In the genomic region with DNA sequence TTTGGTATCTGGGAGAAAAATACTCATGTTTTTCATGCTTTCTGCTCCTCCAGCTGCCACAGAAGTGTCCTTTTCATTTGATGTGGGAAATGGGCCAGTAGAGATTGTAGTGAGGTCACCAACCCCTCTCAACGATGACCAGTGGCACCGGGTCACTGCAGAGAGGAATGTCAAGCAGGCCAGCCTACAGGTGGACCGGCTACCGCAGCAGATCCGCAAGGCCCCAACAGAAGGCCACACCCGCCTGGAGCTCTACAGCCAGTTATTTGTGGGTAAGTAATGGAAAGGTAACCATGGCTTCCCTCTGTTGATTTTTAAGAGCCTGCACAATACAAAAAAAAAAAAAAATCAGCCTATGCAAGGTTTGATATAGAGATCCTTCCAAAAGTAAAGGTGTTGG, we compare ENCODE assay signal across 21 cellular contexts.
DNase-seq lines count a peak whose midpoint lies in the region; ATAC-seq and TF ChIP-seq lines count a peak whose summit lies in the region.
"Had no signal": no experiment of that assay in that cellular context is flagged by ENCODE, and none has a peak within 500 bp of the region (broad histone marks: within the 10 kb centered on the region; RNA-seq: fewer than 3 reads in every experiment).

No MANE protein-coding gene starts in this region.

- H3K36me3 ChIP-seq in BLaER1 (no peaks in the 10 kb centered on the region), lung (ENCODE audit: control insufficient read depth in 2 of 2, insufficient read depth in 2 of 2, low read length in 2 of 2) (no peaks in the 10 kb centered on the region), upper lobe of right lung (no peaks in the 10 kb centered on the region)
- H3K36me3 ChIP-seq: BE2C, HAP-1 had no signal

- no peak overlapping the region for H3K9ac ChIP-seq in BLaER1

- H3K4me3 ChIP-seq in BLaER1 (no peak overlapping the region), lung (no peak overlapping the region), upper lobe of right lung (no peak overlapping the region)
- H3K4me3 ChIP-seq: A549, HAP-1 had no signal

- H3K9me3 ChIP-seq in BLaER1 = peaks cover 22% of the 10 kb centered on the region
- peaks cover 0 to 4% of the 10 kb centered on the region in 2 donors for H3K9me3 ChIP-seq in lung (ENCODE audit: control insufficient read depth in 2 of 2, insufficient read depth in 1 of 2, low read length in 1 of 2)
- no peaks in the 10 kb centered on the region for H3K9me3 ChIP-seq in upper lobe of right lung
- H3K9me3 ChIP-seq: BE2C, HAP-1 had no signal

- 81 to 95% methylated on average over 6 of the region's 6 CpGs for WGBS in lung, 2 donors

- H3K4me1 ChIP-seq in BLaER1 = peaks cover 18% of the 10 kb centered on the region
- peaks cover 0 to 1% of the 10 kb centered on the region in 2 donors for H3K4me1 ChIP-seq in lung (ENCODE audit: control insufficient read depth in 2 of 2, insufficient read depth in 2 of 2, low read length in 2 of 2)
- no peaks in the 10 kb centered on the region for H3K4me1 ChIP-seq in upper lobe of right lung
- H3K4me1 ChIP-seq: A549, BE2C, Caco-2, HAP-1 had no signal

- peak overlapping the region; percentile 8; the same call in 1 of the 2 replicates for H3K4me2 ChIP-seq in BLaER1
- H3K4me2 ChIP-seq: A549 had no signal

- H3K27me3 ChIP-seq in BLaER1 (no peaks in the 10 kb centered on the region), lung (ENCODE audit: control insufficient read depth, insufficient read depth) (no peaks in the 10 kb centered on the region), upper lobe of right lung (no peaks in the 10 kb centered on the region)
- H3K27me3 ChIP-seq: BE2C had no signal

- ATAC-seq in lung (ENCODE audit: insufficient read depth, low FRiP score) (peak; percentile 39), upper lobe of right lung (peak; percentile 73), sciatic nerve (no peak)
- ATAC-seq: A549 had no signal

- no peak overlapping the region for H3K27ac ChIP-seq in BLaER1
- no peak overlapping the region for H3K27ac ChIP-seq in lung (ENCODE audit: low read depth in 1 of 2, low read length in 1 of 2)
- no peak overlapping the region for H3K27ac ChIP-seq in upper lobe of right lung
- H3K27ac ChIP-seq: A549 had no signal

- intact Hi-C loops in upper lobe of right lung (cut with DNase I) = no loop called here
- intact Hi-C loops in sciatic nerve (cut with DNase I) = no loop called here

- TF ChIP-seq CTCF in lung (IDR thresholded peaks at IDR 0.05; ENCODE audit: control extremely low read depth, extremely low read depth) = no peak
- TF ChIP-seq CTCF in upper lobe of right lung (IDR thresholded peaks at IDR 0.05) = no peak

- peak; percentile 20 for DNase-seq in kidney tubule cell (ENCODE audit: low spot score)
- peak; percentile 37 for DNase-seq in lung (ENCODE audit: low spot score)
- DNase-seq in upper lobe of right lung = no peak
- DNase-seq in COR-L47 (lab: John Stamatoyannopoulos, UW) = no peak
- DNase-seq in sciatic nerve (ENCODE audit: low spot score) = no peak
- DNase-seq in occipital lobe (lab: John Stamatoyannopoulos, UW) = no peak
- DNase-seq: 8988T; ACHN; AML-193; BE2C; C1 segment of cervical spinal cord; Caco-2; CD4-positive, alpha-beta memory T cell; DMS153; DMS79 treated with DMSO at 0.1 percent for 48 hours; GF-D8; GOT3; HFFc6 had no signal

- H4K20me1 ChIP-seq in BLaER1 = no peaks in the 10 kb centered on the region

Comparison
In these comparisons a context has a peak if more than half of its experiments do, and no peak if none do; other contexts are left out.
1. DNase-seq: peak in kidney tubule cell (single experiment) and lung (single experiment); none in upper lobe of right lung (single experiment), COR-L47 (single experiment), sciatic nerve (single experiment) and occipital lobe (single experiment).